In the genomic region with DNA sequence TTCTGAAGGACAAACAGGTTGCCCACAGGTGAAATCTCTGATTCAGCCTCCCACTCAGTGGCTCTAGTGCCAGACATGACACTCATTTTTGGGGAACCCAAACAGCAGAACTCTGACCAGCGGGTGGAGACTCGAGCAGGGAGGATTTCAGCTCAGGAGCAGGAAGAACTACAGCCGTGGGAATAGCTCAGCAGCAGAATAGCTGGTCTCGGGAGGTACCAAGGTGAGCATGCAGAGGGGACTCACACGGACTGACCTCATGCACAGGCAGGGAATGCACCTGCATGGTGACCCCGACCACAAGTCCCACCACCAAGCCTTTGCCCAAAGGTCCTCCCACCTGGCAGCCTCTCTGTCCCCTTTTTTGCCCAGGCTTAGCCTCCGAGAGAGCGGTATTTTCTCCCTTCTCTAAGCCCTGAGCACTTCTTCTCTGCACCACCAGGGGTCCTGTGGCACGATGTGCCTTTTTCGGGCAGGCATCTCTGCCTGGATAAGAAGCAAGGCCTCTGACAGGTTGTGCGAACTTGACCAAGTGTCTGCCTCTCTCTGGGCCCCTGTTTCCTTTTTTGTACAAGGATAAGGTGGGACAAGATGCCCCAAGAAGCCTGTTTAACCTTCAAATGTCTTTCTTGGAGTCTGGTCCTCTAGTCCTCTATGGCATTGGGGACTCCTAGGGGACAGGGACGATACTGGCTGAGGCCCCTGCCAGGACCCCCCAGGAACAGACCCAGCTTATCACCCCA, we compare ENCODE assay signal across 8 cellular contexts. TPM values are rescaled to one million over a fixed set of nuclear protein-coding genes. Genes with fewer than 3 reads are reported as not detected.
A peak's percentile ranks its signal among the peaks of the same experiment; 100 is the strongest.
DNase-seq lines count a peak whose midpoint lies in the region; ATAC-seq lines count a peak whose summit lies in the region.

No MANE protein-coding gene starts in this region.

- no peak overlapping the region for H3K4me3 Mint-ChIP-seq in T-helper 1 cell treated with Interleukin-12 subunit alpha and Interleukin-12 subunit beta and Interleukin-4 antibody, amounts not matched to agents 30 μg/mL and 1 μg/mL, for 36 hours

- H3K9me3 ChIP-seq in adipocyte (ENCODE audit: control insufficient read depth, low read length): no peaks in the 10 kb centered on the region

- no peaks in the 10 kb centered on the region for H3K36me3 ChIP-seq in adipocyte (ENCODE audit: control insufficient read depth, insufficient read depth, low read length, severe bottlenecking)

- DNase-seq in EH (ENCODE audit: low read depth): peak; percentile 64
- peak; percentile 65 for DNase-seq in adipocyte (ENCODE audit: low read depth)
- peak; percentile 76 for DNase-seq in iPS-NIHi11 (ENCODE audit: low spot score)
- peak; percentile 76 for DNase-seq in stimulated activated CD4-positive, alpha-beta T cell treated with anti-CD3 and anti-CD28 coated beads, Interleukin-4, amount 100 ng/mL, for 24 hours
- no peak for DNase-seq in medulla oblongata (ENCODE audit: extremely low spot score)
- DNase-seq in mesenteric fat pad (ENCODE audit: low spot score): no peak

- H3K4me3 ChIP-seq in adipocyte (ENCODE audit: low read length): no peak overlapping the region

- no peaks in the 10 kb centered on the region for H3K27me3 Mint-ChIP-seq in T-helper 1 cell treated with Interleukin-12 subunit alpha and Interleukin-12 subunit beta and Interleukin-4 antibody, amounts not matched to agents 30 μg/mL and 1 μg/mL, for 36 hours (ENCODE audit: low read depth)

- peaks cover 3% of the 10 kb centered on the region for H3K27me3 ChIP-seq in adipocyte (replicated peaks; ENCODE audit: control insufficient read depth, insufficient read depth, low read length)

- H3K27ac Mint-ChIP-seq in T-helper 1 cell treated with Interleukin-12 subunit alpha and Interleukin-12 subunit beta and Interleukin-4 antibody, amounts not matched to agents 30 μg/mL and 1 μg/mL, for 36 hours: peak overlapping the region; percentile 49

- ATAC-seq in HG03159 (IDR thresholded peaks at IDR 0.05; ENCODE audit: unreplicated experiment): peak; percentile 70

- no peaks in the 10 kb centered on the region for H3K9me3 Mint-ChIP-seq in T-helper 1 cell treated with Interleukin-12 subunit alpha and Interleukin-12 subunit beta and Interleukin-4 antibody, amounts not matched to agents 30 μg/mL and 1 μg/mL, for 36 hours

- H3K9ac ChIP-seq in adipocyte (ENCODE audit: low read length): no peak overlapping the region

- H3K36me3 Mint-ChIP-seq in T-helper 1 cell treated with Interleukin-12 subunit alpha and Interleukin-12 subunit beta and Interleukin-4 antibody, amounts not matched to agents 30 μg/mL and 1 μg/mL, for 36 hours (ENCODE audit: low read depth): no peaks in the 10 kb centered on the region

- H3K4me1 Mint-ChIP-seq in T-helper 1 cell treated with Interleukin-12 subunit alpha and Interleukin-12 subunit beta and Interleukin-4 antibody, amounts not matched to agents 30 μg/mL and 1 μg/mL, for 36 hours (ENCODE audit: low read depth): peaks cover 21% of the 10 kb centered on the region

- peaks cover 3% of the 10 kb centered on the region for H3K4me1 ChIP-seq in adipocyte (ENCODE audit: control insufficient read depth, insufficient read depth, low read length)

RNA-seq across cellular contexts. Expression of a gene that starts 8.8 kb away (rescaled TPM):
- 49.7 TPM for total RNA-seq in mesenteric fat pad

RNA-seq across cellular contexts. Expression of a gene that starts 28.2 kb away (rescaled TPM):
- 126 TPM for total RNA-seq in mesenteric fat pad

RNA-seq across cellular contexts. Expression of a gene that starts 39.9 kb away (rescaled TPM):
- total RNA-seq in mesenteric fat pad: 28.5 TPM

Comparison
In these comparisons a context has a peak if more than half of its experiments do, and no peak if none do; other contexts are left out.
1. DNase-seq: peak in EH (single experiment), adipocyte (single experiment), iPS-NIHi11 (single experiment) and stimulated activated CD4-positive, alpha-beta T cell treated with anti-CD3 and anti-CD28 coated beads, Interleukin-4, amount 100 ng/mL, for 24 hours (single experiment); none in medulla oblongata (single experiment) and mesenteric fat pad (single experiment).